In genomic region chr16:75249441-75249840, GRCh38 we compare ENCODE assay signal across 1 cellular context.
TF ChIP-seq lines count a peak whose summit lies in the region.

No MANE protein-coding gene starts in this region.

TF ChIP-seq in HepG2, 621 proteins besides CTCF, POLR2A, EP300 and RAD21 (continues in another document):
- no peak for TF ChIP-seq REST (IDR thresholded peaks at IDR 0.05; ENCODE audit: borderline replicate concordance in 1 of 2, low read depth in 1 of 2, low read length in 2 of 2)
- TF ChIP-seq CBFB (CRISPR knock-in tag; IDR thresholded peaks at IDR 0.05): no peak
- no peak for TF ChIP-seq CEBPB (IDR thresholded peaks at IDR 0.05; ENCODE audit: borderline replicate concordance, low read depth, low read length)
- TF ChIP-seq ZSCAN29 (CRISPR knock-in tag; conservative IDR thresholded peaks at IDR 0.05): no peak
- TF ChIP-seq RARG (CRISPR knock-in tag; IDR thresholded peaks at IDR 0.05; ENCODE audit: low read depth): no peak
- no peak for TF ChIP-seq ZNF768 (CRISPR knock-in tag; IDR thresholded peaks at IDR 0.05)
- TF ChIP-seq ZNF350 (CRISPR knock-in tag; IDR thresholded peaks at IDR 0.05; ENCODE audit: borderline replicate concordance, low read depth): 0 out of 2 replicates have a peak, but pooled peaks have one; percentile 12
- no peak for TF ChIP-seq ATM (IDR thresholded peaks at IDR 0.05; ENCODE audit: borderline replicate concordance)
- TF ChIP-seq KIAA2018 (CRISPR knock-in tag; IDR thresholded peaks at IDR 0.05; ENCODE audit: borderline replicate concordance): no peak
- TF ChIP-seq ZNF615 (CRISPR knock-in tag; IDR thresholded peaks at IDR 0.05; ENCODE audit: borderline replicate concordance): no peak
- TF ChIP-seq JUND (CRISPR knock-in tag; IDR thresholded peaks at IDR 0.05): no peak
- TF ChIP-seq TFDP2 (CRISPR knock-in tag; IDR thresholded peaks at IDR 0.05): no peak
- TF ChIP-seq ZNF160 (CRISPR knock-in tag; IDR thresholded peaks at IDR 0.05): no peak
- no peak for TF ChIP-seq ZNF800 (CRISPR knock-in tag; IDR thresholded peaks at IDR 0.05)
- TF ChIP-seq FOSL1 (CRISPR knock-in tag; IDR thresholded peaks at IDR 0.05; ENCODE audit: borderline replicate concordance): no peak
- no peak for TF ChIP-seq CHCHD3 (CRISPR knock-in tag; IDR thresholded peaks at IDR 0.05)
- TF ChIP-seq ZNF709 (CRISPR knock-in tag; IDR thresholded peaks at IDR 0.05): no peak
- no peak for TF ChIP-seq SNRNP70 (IDR thresholded peaks at IDR 0.05; ENCODE audit: low read depth, low read length)
- TF ChIP-seq MTA1 (CRISPR knock-in tag; IDR thresholded peaks at IDR 0.05; ENCODE audit: borderline replicate concordance): 0 out of 2 replicates have a peak, but pooled peaks have one; percentile 17
- TF ChIP-seq ZNF225 (CRISPR knock-in tag; IDR thresholded peaks at IDR 0.05): 0 out of 2 replicates have a peak, but pooled peaks have one; percentile 32
- no peak for TF ChIP-seq SYNCRIP (IDR thresholded peaks at IDR 0.05; ENCODE audit: insufficient read depth, low read depth, low read length)
- 0 out of 2 replicates have a peak, but pooled peaks have one; percentile 23 for TF ChIP-seq NFE2L1 (CRISPR knock-in tag; IDR thresholded peaks at IDR 0.05; ENCODE audit: borderline replicate concordance)
- TF ChIP-seq ZNF451 (CRISPR knock-in tag; IDR thresholded peaks at IDR 0.05): no peak
- TF ChIP-seq ZNF567 (CRISPR knock-in tag; IDR thresholded peaks at IDR 0.05; ENCODE audit: borderline replicate concordance): 0 out of 2 replicates have a peak, but pooled peaks have one; percentile 57
- no peak for TF ChIP-seq ZNF20 (CRISPR knock-in tag; IDR thresholded peaks at IDR 0.05)
- TF ChIP-seq RNF2 (conservative IDR thresholded peaks at IDR 0.05; ENCODE audit: low read depth): no peak
- no peak for TF ChIP-seq MAX (IDR thresholded peaks at IDR 0.05)
- TF ChIP-seq ZNF776 (CRISPR knock-in tag; IDR thresholded peaks at IDR 0.05): no peak
- no peak for TF ChIP-seq ZNF446 (CRISPR knock-in tag; IDR thresholded peaks at IDR 0.05)
- no peak for TF ChIP-seq ZNF580 (CRISPR knock-in tag; IDR thresholded peaks at IDR 0.05; ENCODE audit: borderline replicate concordance, low read depth)
- no peak for TF ChIP-seq FOXO4 (CRISPR knock-in tag; conservative IDR thresholded peaks at IDR 0.05)
- no peak for TF ChIP-seq YY1 (IDR thresholded peaks at IDR 0.05; ENCODE audit: insufficient read depth, insufficient replicate concordance, low read depth, low read length)
- no peak for TF ChIP-seq KDM6A (CRISPR knock-in tag; IDR thresholded peaks at IDR 0.05; ENCODE audit: low read depth)
- TF ChIP-seq TCF7 (IDR thresholded peaks at IDR 0.05; ENCODE audit: low read depth): no peak
- TF ChIP-seq ZNF44 (CRISPR knock-in tag; IDR thresholded peaks at IDR 0.05): no peak
- peak; percentile 39 for TF ChIP-seq HNRNPH1 (optimal IDR thresholded peaks at IDR 0.05; ENCODE audit: low read depth, low read length)
- TF ChIP-seq ZBTB4 (CRISPR knock-in tag; IDR thresholded peaks at IDR 0.05; ENCODE audit: borderline replicate concordance): 0 out of 2 replicates have a peak, but pooled peaks have one; percentile 43
- TF ChIP-seq ZNF496 (CRISPR knock-in tag; IDR thresholded peaks at IDR 0.05; ENCODE audit: insufficient replicate concordance): no peak
- TF ChIP-seq ZNF383 (CRISPR knock-in tag; IDR thresholded peaks at IDR 0.05; ENCODE audit: borderline replicate concordance): no peak
- no peak for TF ChIP-seq ZNF639 (CRISPR knock-in tag; conservative IDR thresholded peaks at IDR 0.05)
